18 cellular contexts compared by ENCODE assay signal in the genomic region with DNA sequence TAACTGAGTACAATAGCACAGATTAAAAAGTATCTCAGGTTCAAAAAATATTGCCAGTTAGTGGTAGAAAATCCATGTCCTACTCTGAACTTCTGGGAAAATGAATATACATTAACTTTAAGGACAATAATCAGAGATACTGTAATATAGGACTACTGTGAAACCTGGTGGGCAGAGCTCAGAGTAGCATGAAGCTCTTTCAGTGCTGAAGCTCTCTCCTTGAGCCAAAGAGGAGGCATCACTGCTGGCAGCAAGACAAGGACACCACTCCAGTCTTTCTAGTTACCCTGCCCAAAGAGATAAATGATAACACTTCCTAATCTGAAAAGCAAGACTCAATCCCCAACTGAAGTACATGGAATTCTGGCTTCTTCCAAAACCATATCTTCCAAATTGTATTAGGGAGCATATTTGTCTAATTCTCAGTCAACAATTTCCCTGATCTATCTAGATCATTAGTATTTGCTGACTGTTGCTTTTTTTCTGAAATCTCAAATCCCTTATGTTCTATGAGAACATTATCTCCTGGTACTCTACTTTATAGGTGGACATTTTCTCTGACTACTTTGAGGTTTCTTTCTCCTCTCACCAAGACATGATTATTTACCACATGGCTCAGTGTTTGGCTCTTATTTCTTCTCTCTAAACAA. TPM values are rescaled to one million over a fixed set of nuclear protein-coding genes. Genes with fewer than 3 reads are reported as not detected.
DNase-seq lines count a peak whose midpoint lies in the region; ATAC-seq, FAIRE-seq and TF ChIP-seq lines count a peak whose summit lies in the region.
"Had no signal": no experiment of that assay in that cellular context is flagged by ENCODE, and none has a peak within 500 bp of the region (broad histone marks: within the 10 kb centered on the region; RNA-seq: fewer than 3 reads in every experiment).

No MANE protein-coding gene starts in this region.

- H4K20me1 ChIP-seq in IMR-90 (ENCODE audit: insufficient read depth, low read length): no peaks in the 10 kb centered on the region

- H2BK5ac ChIP-seq in IMR-90 (ENCODE audit: low read depth, low read length, poor library complexity, severe bottlenecking): peak overlapping the region; percentile 72

- H3K27me3 ChIP-seq in IMR-90 (ENCODE audit: control insufficient read depth, insufficient read depth, low read length): no peaks in the 10 kb centered on the region

- H3K9me3 ChIP-seq in A549 (no peaks in the 10 kb centered on the region), IMR-90 (ENCODE audit: control insufficient read depth, insufficient read depth, low read length) (no peaks in the 10 kb centered on the region)

- H3K9ac ChIP-seq in IMR-90 (ENCODE audit: low read depth, low read length): no peak overlapping the region

- BruUV-seq in IMR-90 (replicated peaks; lab: Mats Ljungman, UMichigan): no TSS peak

- intact Hi-C loops in IMR-90 (cut with micrococcal nuclease): no loop called here

- TF ChIP-seq POLR2A in A549 (IDR thresholded peaks at IDR 0.05; ENCODE audit: low read length) (no peak), IMR-90 (IDR thresholded peaks at IDR 0.05; ENCODE audit: low read depth, low read length) (no peak)

- H3K4me3 Mint-ChIP-seq in chondrocyte (ENCODE audit: unreplicated experiment): no peak overlapping the region
- H3K4me3 Mint-ChIP-seq in nephron: no peak overlapping the region
- H3K4me3 Mint-ChIP-seq in activated naive CD8-positive, alpha-beta T cell treated with anti-CD3 and anti-CD28 coated beads for 36 hours: no peak overlapping the region
- H3K4me3 Mint-ChIP-seq: IgD-negative memory B cell had no signal

- no peak for DNase-seq in A549 (ENCODE audit: low read depth in 1 of 2, low spot score in 1 of 2)
- no peak for DNase-seq in IMR-90
- no peak for DNase-seq in chondrocyte (ENCODE audit: low spot score)
- no peak for DNase-seq in DMS79 (lab: John Stamatoyannopoulos, UW)
- DNase-seq in activated naive CD8-positive, alpha-beta T cell treated with anti-CD3 and anti-CD28 coated beads for 36 hours: no peak
- DNase-seq in left lobe of liver (ENCODE audit: low spot score): no peak
- DNase-seq: AML-193, GF-D8, H7, MV-4-11, NCI-H1417 treated with DMSO at 0.1 percent for 48 hours, NCI-H2029, SHP77 treated with DMSO at 0.1 percent for 48 hours had no signal

- no peak overlapping the region for H3K56ac ChIP-seq in IMR-90 (ENCODE audit: extremely low read depth, insufficient read depth, low read length)

- H3K36me3 ChIP-seq in IMR-90 (ENCODE audit: control insufficient read depth, insufficient read depth, low read length): no peaks in the 10 kb centered on the region

- no peak for FAIRE-seq in A549 (lab: Jason Lieb, UNC)
- FAIRE-seq: D721Med, RCC 7860 had no signal

- no peak overlapping the region for H3K4me2 ChIP-seq in A549
- H3K4me2 ChIP-seq in IMR-90 (ENCODE audit: low read depth, low read length): peak overlapping the region; percentile 32; the same call in 1 of the 2 replicates

- H3K4me3 ChIP-seq in A549 (no peak overlapping the region), IMR-90 (ENCODE audit: insufficient read depth, low read depth, low read length) (no peak overlapping the region)

- H4K8ac ChIP-seq in IMR-90 (ENCODE audit: low read depth in 2 of 2, low read length in 2 of 2): peak overlapping the region in 1 of 2 experiments; percentile 74; a peak in 2 of 4 replicates

- H3K27me3 Mint-ChIP-seq in chondrocyte (ENCODE audit: low read depth) (no peaks in the 10 kb centered on the region), nephron (ENCODE audit: low read depth) (peaks cover 5% of the 10 kb centered on the region)
- H3K27me3 Mint-ChIP-seq in activated naive CD8-positive, alpha-beta T cell treated with anti-CD3 and anti-CD28 coated beads for 36 hours: peaks cover 13% of the 10 kb centered on the region
- H3K27me3 Mint-ChIP-seq: IgD-negative memory B cell had no signal

- H3K9me3 Mint-ChIP-seq in chondrocyte (ENCODE audit: low read depth) (no peaks in the 10 kb centered on the region), nephron (peaks cover 6% of the 10 kb centered on the region)
- H3K9me3 Mint-ChIP-seq in activated naive CD8-positive, alpha-beta T cell treated with anti-CD3 and anti-CD28 coated beads for 36 hours: no peaks in the 10 kb centered on the region

- H3K4me1 Mint-ChIP-seq in chondrocyte (ENCODE audit: low read depth) (peaks cover 36% of the 10 kb centered on the region), nephron (peaks cover 25% of the 10 kb centered on the region)
- H3K4me1 Mint-ChIP-seq in activated naive CD8-positive, alpha-beta T cell treated with anti-CD3 and anti-CD28 coated beads for 36 hours: no peaks in the 10 kb centered on the region
- H3K4me1 Mint-ChIP-seq: IgD-negative memory B cell had no signal

- peak overlapping the region; percentile 90 for H2BK120ac ChIP-seq in IMR-90 (ENCODE audit: low read depth, low read length)

- H3K4ac ChIP-seq in IMR-90 (ENCODE audit: low read depth, low read length): peak overlapping the region; percentile 73

- CTCF ChIA-PET in A549 (lab: Yijun Ruan, JAX): interaction anchor here (1.0 kb wide), 1 partner anchor 11 kb away, joined by 3 read pairs; no protein-coding TSS in a partner anchor
- CTCF ChIA-PET in IMR-90 (lab: Yijun Ruan, JAX): interaction anchor here (1.1 kb wide), 1 partner anchor 9 kb away, joined by 5 read pairs; no protein-coding TSS in a partner anchor

- POLR2A ChIA-PET in A549 (lab: Yijun Ruan, JAX) (no interaction called here), IMR-90 (lab: Charles Lee; ENCODE audit: unreplicated experiment) (no interaction called here)

- H3K36me3 Mint-ChIP-seq in chondrocyte (ENCODE audit: low read depth) (no peaks in the 10 kb centered on the region), nephron (ENCODE audit: low read depth) (no peaks in the 10 kb centered on the region)
- no peaks in the 10 kb centered on the region for H3K36me3 Mint-ChIP-seq in activated naive CD8-positive, alpha-beta T cell treated with anti-CD3 and anti-CD28 coated beads for 36 hours
- H3K36me3 Mint-ChIP-seq: IgD-negative memory B cell had no signal

- peak overlapping the region; percentile 69 for H3K18ac ChIP-seq in IMR-90 (ENCODE audit: low read depth, low read length)

- H4K5ac ChIP-seq in IMR-90 (ENCODE audit: low read depth, low read length): no peak overlapping the region

- TF ChIP-seq CTCF in A549 (IDR thresholded peaks at IDR 0.05) (no peak), IMR-90 (conservative IDR thresholded peaks at IDR 0.05; ENCODE audit: low read depth, low read length) (no peak), chondrocyte (IDR thresholded peaks at IDR 0.05) (no peak), nephron (IDR thresholded peaks at IDR 0.05; ENCODE audit: unreplicated experiment in 3 of 3) (no peak)

- H4K91ac ChIP-seq in IMR-90 (ENCODE audit: insufficient read depth, low read depth, low read length): peak overlapping the region; percentile 65; the same call in 1 of the 2 replicates

- H2BK15ac ChIP-seq in IMR-90 (ENCODE audit: low read depth, low read length): peak overlapping the region; percentile 73; the same call in 1 of the 3 replicates

- peak overlapping the region; percentile 92; the same call in 1 of the 2 replicates for H2BK20ac ChIP-seq in IMR-90 (ENCODE audit: low read depth, low read length)

- peak overlapping the region; percentile 67; the same call in 1 of the 2 replicates for H3K14ac ChIP-seq in IMR-90 (replicated peaks; ENCODE audit: low read depth, low read length)

- no peak overlapping the region for H2AFZ ChIP-seq in IMR-90 (replicated peaks; ENCODE audit: low read length, poor library complexity)

- no peak for TF ChIP-seq RAD21 in A549 (conservative IDR thresholded peaks at IDR 0.05 in 1 of 2, IDR thresholded peaks at IDR 0.05 in 1 of 2)
- no peak for TF ChIP-seq RAD21 in IMR-90 (IDR thresholded peaks at IDR 0.05; ENCODE audit: low read length)

- H3K27ac Mint-ChIP-seq in chondrocyte (ENCODE audit: unreplicated experiment) (peak overlapping the region; percentile 72), nephron (peak overlapping the region; percentile 43 to 69 (median 64))
- no peak overlapping the region for H3K27ac Mint-ChIP-seq in activated naive CD8-positive, alpha-beta T cell treated with anti-CD3 and anti-CD28 coated beads for 36 hours
- H3K27ac Mint-ChIP-seq: IgD-negative memory B cell had no signal

- H2AK9ac ChIP-seq in IMR-90 (replicated peaks; ENCODE audit: low read depth, low read length, poor library complexity): no peak overlapping the region

- ATAC-seq in A549 (no peak), IMR-90 (ENCODE audit: low read depth) (peak; percentile 52), HG03457 (IDR thresholded peaks at IDR 0.05; ENCODE audit: unreplicated experiment) (no peak), left lobe of liver (no peak)

- no peaks in the 10 kb centered on the region; the same call in 1 of the 2 replicates for H3K9me1 ChIP-seq in IMR-90 (ENCODE audit: insufficient read depth, low read length)

- H3K79me1 ChIP-seq in IMR-90 (ENCODE audit: low read depth in 1 of 2, low read length in 2 of 2): no peaks in the 10 kb centered on the region

- TF ChIP-seq EP300 in A549 (IDR thresholded peaks at IDR 0.05): no peak

- 0 out of 2 replicates have a peak overlapping the region, but pooled peaks have one; percentile 31 for H3K23ac ChIP-seq in IMR-90 (ENCODE audit: low read depth, low read length)

- dilution Hi-C loops in IMR-90 (cut with HindIII; ENCODE audit: low sequenced_read_pairs, unreplicated experiment): no loop called here

- in situ Hi-C loops in IMR-90 (cut with MboI; ENCODE audit: low sequenced_read_pairs): no loop called here

- no peak overlapping the region for H3K27ac ChIP-seq in A549
- H3K27ac ChIP-seq in IMR-90 (ENCODE audit: insufficient read depth, low read length): peak overlapping the region; percentile 61; the same call in 1 of the 2 replicates

- H2AK5ac ChIP-seq in IMR-90 (ENCODE audit: low read depth, low read length): no peak overlapping the region

- H3K4me1 ChIP-seq in A549 (no peaks in the 10 kb centered on the region; the same call in 2 of the 3 replicates), IMR-90 (ENCODE audit: control insufficient read depth, insufficient read depth, low read length) (peaks cover 3% of the 10 kb centered on the region)

TF ChIP-seq in IMR-90, 13 proteins besides CTCF, POLR2A, EP300 and RAD21 (continues in another document):
- TF ChIP-seq CEBPB (IDR thresholded peaks at IDR 0.05; ENCODE audit: low read depth, low read length): no peak
- TF ChIP-seq MAFK (IDR thresholded peaks at IDR 0.05; ENCODE audit: low read depth, low read length): peak; percentile 97

RNA-seq across cellular contexts. Expression of gene CLDN1, which starts 55.9 kb away (rescaled TPM):
- 97.0 and 142 TPM in 2 replicates for polyA plus RNA-seq in A549 (2011; rRNA removed)
- polyA plus RNA-seq in A549 (2012; cell fraction: cytosol; rRNA removed): 32.0 and 37.0 TPM in 2 replicates
- polyA plus RNA-seq in A549 (2012; cell fraction: nucleus; rRNA removed): 36.3 and 48.3 TPM in 2 replicates
- polyA plus RNA-seq in A549 (2017; fragmentation: RNase III; extraction: RNeasy Plus Mini Kit Qiagen cat#74134 plus additional on column Dnase treatment): 33.7 to 48.0 TPM (median 33.9 TPM) in 3 replicates
- polyA minus RNA-seq in A549 (2011; rRNA and poly(A)+ RNA removed): 76.6 and 88.4 TPM in 2 replicates
- 4.7 and 7.2 TPM in 2 replicates for total RNA-seq in IMR-90 (2012; rRNA removed)
- 6.3 and 7.3 TPM in 2 replicates for polyA plus RNA-seq in IMR-90 (2012; rRNA removed)
- 3.2 and 5.2 TPM in 2 replicates for polyA plus RNA-seq in IMR-90 (2012; cell fraction: cytosol; rRNA removed)
- 2.0 and 8.6 TPM in 2 replicates for polyA plus RNA-seq in IMR-90 (2012; cell fraction: nucleus; rRNA removed; ENCODE audit: low replicate concordance)
- 7.3 to 13.8 TPM (median 13.1 TPM) in 3 replicates for total RNA-seq in chondrocyte
- total RNA-seq in activated naive CD8-positive, alpha-beta T cell treated with anti-CD3 and anti-CD28 coated beads for 36 hours: under 1 TPM; 0.08 to 0.10 TPM
- 109 TPM for total RNA-seq in left lobe of liver
- polyA plus RNA-seq: IgD-negative memory B cell had no signal
